ENCODE assay signal across 26 cellular contexts in the genomic region with DNA sequence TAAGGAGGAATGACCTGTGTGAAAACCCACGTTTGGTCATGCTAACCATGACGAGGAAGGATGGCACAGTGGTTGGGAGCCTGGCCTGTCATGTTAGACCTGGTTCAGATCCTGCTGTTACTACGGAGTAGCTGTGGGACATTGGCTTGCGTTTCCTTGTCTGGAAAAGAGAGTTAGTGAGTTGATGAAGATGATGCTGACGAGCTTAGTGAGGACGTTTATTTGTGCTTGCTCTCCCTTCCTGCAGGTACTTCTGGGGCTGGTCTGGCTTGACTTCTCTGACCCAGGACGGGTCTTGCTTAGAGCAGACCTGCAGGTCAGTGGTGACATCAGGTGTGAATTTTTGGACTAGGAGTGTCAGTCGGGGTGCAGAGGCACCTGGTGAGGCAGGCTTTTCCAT. TPM values are rescaled to one million over a fixed set of nuclear protein-coding genes. Genes with fewer than 3 reads are reported as not detected.
DNase-seq lines count a peak whose midpoint lies in the region; ATAC-seq and TF ChIP-seq lines count a peak whose summit lies in the region.
"Had no signal": no experiment of that assay in that cellular context is flagged by ENCODE, and none has a peak within 500 bp of the region (broad histone marks: within the 10 kb centered on the region; RNA-seq: fewer than 3 reads in every experiment).

No MANE protein-coding gene starts in this region.

- peaks cover 8 to 38% (median 16%) of the 10 kb centered on the region in 6 donors for H3K4me1 ChIP-seq in spleen
- H3K4me1 ChIP-seq: HAP-1 had no signal

- H3K27me3 ChIP-seq in spleen (replicated peaks in 1 of 7) = no peaks in the 10 kb centered on the region
- H3K27me3 ChIP-seq: BE2C, cardiac muscle cell, testis, vagina had no signal

- peak overlapping the region; percentile 92 for H3K27ac Mint-ChIP-seq in activated T-cell treated with anti-CD3 and anti-CD28 coated beads, Interleukin-2, amount 50 U/mL, for 24 hours
- H3K27ac Mint-ChIP-seq in activated naive CD8-positive, alpha-beta T cell = peak overlapping the region; percentile 94
- H3K27ac Mint-ChIP-seq in stimulated activated memory B cell treated with anti-CD40 and anti-IgM and Interleukin-4, amounts not matched to agents 10 μg/mL and 1 μg/mL and 100 μg/mL, for 72 hours = peak overlapping the region; percentile 78

- no peak overlapping the region for H3K4me3 ChIP-seq in spleen
- H3K4me3 ChIP-seq: cardiac muscle cell, HAP-1, lower lobe of right lung, testis, vagina had no signal

- no peaks in the 10 kb centered on the region for H3K27me3 Mint-ChIP-seq in activated T-cell treated with anti-CD3 and anti-CD28 coated beads, Interleukin-2, amount 50 U/mL, for 24 hours
- H3K27me3 Mint-ChIP-seq in activated T-cell treated with anti-CD3 and anti-CD28 coated beads, Interleukin-2, amount 50 U/mL, for 4 hours (ENCODE audit: low read depth) = no peaks in the 10 kb centered on the region
- H3K27me3 Mint-ChIP-seq in activated naive CD8-positive, alpha-beta T cell = no peaks in the 10 kb centered on the region
- no peaks in the 10 kb centered on the region for H3K27me3 Mint-ChIP-seq in stimulated activated memory B cell treated with anti-CD40 and anti-IgM and Interleukin-4, amounts not matched to agents 10 μg/mL and 1 μg/mL and 100 μg/mL, for 72 hours
- H3K27me3 Mint-ChIP-seq: dendritic cell treated with granulocyte-macrophage colony-stimulating factor and Interleukin-4, amounts not matched to agents 40 ng/mL and 50 ng/mL, for 4 days; T-helper 17 cell had no signal

- no peak for TF ChIP-seq CTCF in spleen (IDR thresholded peaks at IDR 0.05 in 8 of 11, conservative IDR thresholded peaks at IDR 0.05 in 3 of 11)

- WGBS in spleen, 5 donors = 89 to 94% (median 92%) methylated on average over 8 of the region's 8 CpGs

- no peak overlapping the region for H3K4me3 Mint-ChIP-seq in activated T-cell treated with anti-CD3 and anti-CD28 coated beads, Interleukin-2, amount 50 U/mL, for 24 hours
- no peak overlapping the region for H3K4me3 Mint-ChIP-seq in activated T-cell treated with anti-CD3 and anti-CD28 coated beads, Interleukin-2, amount 50 U/mL, for 4 hours
- H3K4me3 Mint-ChIP-seq in activated naive CD8-positive, alpha-beta T cell = no peak overlapping the region
- no peak overlapping the region for H3K4me3 Mint-ChIP-seq in stimulated activated memory B cell treated with anti-CD40 and anti-IgM and Interleukin-4, amounts not matched to agents 10 μg/mL and 1 μg/mL and 100 μg/mL, for 72 hours
- H3K4me3 Mint-ChIP-seq: dendritic cell treated with granulocyte-macrophage colony-stimulating factor and Interleukin-4, amounts not matched to agents 40 ng/mL and 50 ng/mL, for 4 days; T-helper 17 cell had no signal

- intact Hi-C loops in spleen (cut with DNase I; ENCODE audit: low total_unique reads) = no loop called here

- H3K9me3 ChIP-seq in spleen = peaks cover 0 to 10% (median 3%) of the 10 kb centered on the region in 8 donors
- H3K9me3 ChIP-seq: BE2C, HAP-1, lower lobe of right lung, testis, vagina had no signal

- no peak for ATAC-seq in activated T-cell treated with anti-CD3 and anti-CD28 coated beads, Interleukin-2, amount 50 U/mL, for 4 hours
- no peak for ATAC-seq in stimulated activated memory B cell treated with anti-CD40 and anti-IgM and Interleukin-4, amounts not matched to agents 10 μg/mL and 1 μg/mL and 100 μg/mL, for 72 hours
- ATAC-seq: lower lobe of right lung, T-helper 17 cell had no signal

- TF ChIP-seq POLR2A in spleen (IDR thresholded peaks at IDR 0.05) = no peak

- H3K9me3 Mint-ChIP-seq in activated T-cell treated with anti-CD3 and anti-CD28 coated beads, Interleukin-2, amount 50 U/mL, for 24 hours = peaks cover 6% of the 10 kb centered on the region
- peaks cover 9% of the 10 kb centered on the region for H3K9me3 Mint-ChIP-seq in activated T-cell treated with anti-CD3 and anti-CD28 coated beads, Interleukin-2, amount 50 U/mL, for 4 hours
- H3K9me3 Mint-ChIP-seq in activated naive CD8-positive, alpha-beta T cell (ENCODE audit: low read depth) = peaks cover 4% of the 10 kb centered on the region
- peaks cover 9% of the 10 kb centered on the region for H3K9me3 Mint-ChIP-seq in stimulated activated memory B cell treated with anti-CD40 and anti-IgM and Interleukin-4, amounts not matched to agents 10 μg/mL and 1 μg/mL and 100 μg/mL, for 72 hours

- peaks cover 59% of the 10 kb centered on the region for H3K36me3 Mint-ChIP-seq in activated T-cell treated with anti-CD3 and anti-CD28 coated beads, Interleukin-2, amount 50 U/mL, for 24 hours (ENCODE audit: low read depth)
- H3K36me3 Mint-ChIP-seq in activated T-cell treated with anti-CD3 and anti-CD28 coated beads, Interleukin-2, amount 50 U/mL, for 4 hours (ENCODE audit: insufficient read depth) = peaks cover 17% of the 10 kb centered on the region
- H3K36me3 Mint-ChIP-seq in activated naive CD8-positive, alpha-beta T cell = peaks cover 3% of the 10 kb centered on the region
- peaks cover 36% of the 10 kb centered on the region for H3K36me3 Mint-ChIP-seq in stimulated activated memory B cell treated with anti-CD40 and anti-IgM and Interleukin-4, amounts not matched to agents 10 μg/mL and 1 μg/mL and 100 μg/mL, for 72 hours

- H3K27ac ChIP-seq in spleen = no peak overlapping the region
- H3K27ac ChIP-seq: cardiac muscle cell, HL-60, lower lobe of right lung, testis, vagina had no signal

- peaks cover 0 to 14% (median 0%) of the 10 kb centered on the region in 6 donors for H3K36me3 ChIP-seq in spleen
- H3K36me3 ChIP-seq: cardiac muscle cell, HAP-1, lower lobe of right lung, vagina had no signal

- peaks cover 79% of the 10 kb centered on the region for H3K4me1 Mint-ChIP-seq in activated T-cell treated with anti-CD3 and anti-CD28 coated beads, Interleukin-2, amount 50 U/mL, for 24 hours (ENCODE audit: low read depth)
- H3K4me1 Mint-ChIP-seq in activated T-cell treated with anti-CD3 and anti-CD28 coated beads, Interleukin-2, amount 50 U/mL, for 4 hours (ENCODE audit: low read depth) = peaks cover 47% of the 10 kb centered on the region
- H3K4me1 Mint-ChIP-seq in activated naive CD8-positive, alpha-beta T cell (ENCODE audit: low read depth) = peaks cover 56% of the 10 kb centered on the region
- peaks cover 55% of the 10 kb centered on the region for H3K4me1 Mint-ChIP-seq in stimulated activated memory B cell treated with anti-CD40 and anti-IgM and Interleukin-4, amounts not matched to agents 10 μg/mL and 1 μg/mL and 100 μg/mL, for 72 hours

- DNase-seq in activated T-cell treated with anti-CD3 and anti-CD28 coated beads, Interleukin-2, amount 50 U/mL, for 24 hours = no peak
- no peak for DNase-seq in activated T-cell treated with anti-CD3 and anti-CD28 coated beads, Interleukin-2, amount 50 U/mL, for 4 hours
- DNase-seq in islet precursor cell (peak; percentile 38), glomerular visceral epithelial cell (ENCODE audit: extremely low spot score) (no peak), H4 (ENCODE audit: low spot score) (no peak), spleen (no peak)
- DNase-seq: amygdala; BE2C; Kasumi-1; kidney; lower lobe of right lung; NCI-H1694 treated with DMSO at 0.1 percent for 48 hours; NCI-H2171 treated with DMSO at 0.1 percent for 48 hours; NCI-H524 treated with DMSO at 0.1 percent for 48 hours; nucleus accumbens; small intestine; stimulated activated CD4-positive, alpha-beta T cell treated with anti-CD3 and anti-CD28 coated beads, Interleukin-2, amount 100 ng/mL, for 24 hours; T-helper 17 cell; testis had no signal

RNA-seq across cellular contexts. Expression of gene GALNT2, which starts 14.7 kb away (rescaled TPM):
- 100 to 1,000 TPM in 1 of 3 donors, 10 to 100 TPM in 2; 83.9 to 101 (median 89.1) TPM for total RNA-seq in activated T-cell treated with anti-CD3 and anti-CD28 coated beads, Interleukin-2, amount 50 U/mL, for 4 hours
- 40.9 and 50.4 TPM in 2 replicates for total RNA-seq in H4 (2014; rRNA removed; shearing (Covaris generic))
- 10 to 100 TPM; 31.0 to 44.8 (median 40.7) TPM for total RNA-seq in spleen
- polyA plus RNA-seq in spleen = 10 to 100 TPM in 2 of 3 donors, 1 to 10 TPM in 1; 7.9 to 13.3 (median 11.4) TPM
